ENCODE assay signal across 13 cellular contexts in genomic region chrX:119636419-119636818, GRCh38. TPM values are rescaled to one million over a fixed set of nuclear protein-coding genes. Genes with fewer than 3 reads are reported as not detected.
DNase-seq lines count a peak whose midpoint lies in the region; ATAC-seq, FAIRE-seq and TF ChIP-seq lines count a peak whose summit lies in the region.
"Had no signal": no experiment of that assay in that cellular context is flagged by ENCODE, and none has a peak within 500 bp of the region (broad histone marks: within the 10 kb centered on the region; RNA-seq: fewer than 3 reads in every experiment).

No MANE protein-coding gene starts in this region.

- H3K27me3 ChIP-seq in esophagus squamous epithelium: no peaks in the 10 kb centered on the region

- intact Hi-C loops in esophagus squamous epithelium (cut with DNase I): no loop called here

- TF ChIP-seq POLR2A in esophagus squamous epithelium (IDR thresholded peaks at IDR 0.05): no peak

- no peaks in the 10 kb centered on the region for H3K9me3 ChIP-seq in esophagus squamous epithelium
- H3K9me3 ChIP-seq: Caco-2 had no signal

- no peak for DNase-seq in GM18507 (ENCODE audit: extremely low spot score, insufficient read length, low read depth)
- no peak for DNase-seq in esophagus squamous epithelium (lab: John Stamatoyannopoulos, UW)
- DNase-seq in mucosa of gallbladder (ENCODE audit: low spot score): no peak
- DNase-seq: activated T-cell treated with anti-CD3 and anti-CD28 coated beads, Interleukin-2, amount 50 U/mL, for 4 hours; Caco-2; erythroblast; NCI-H1694 treated with DMSO at 0.1 percent for 48 hours; retina; T-helper 9 cell had no signal

- H3K36me3 ChIP-seq in esophagus squamous epithelium: peaks cover 0 to 17% (median 0%) of the 10 kb centered on the region in 3 donors

- no peaks in the 10 kb centered on the region for H3K4me1 ChIP-seq in esophagus squamous epithelium
- H3K4me1 ChIP-seq: Caco-2 had no signal

- 75 to 76% methylated on average over 7 to 8 of the region's 8 CpGs for WGBS in esophagus squamous epithelium, 2 donors

- H3K27ac ChIP-seq in esophagus squamous epithelium: no peak overlapping the region

- peak; percentile 44 for ATAC-seq in GM19397 (IDR thresholded peaks at IDR 0.05; ENCODE audit: unreplicated experiment)
- ATAC-seq in HG03060 (IDR thresholded peaks at IDR 0.05; ENCODE audit: low read depth, unreplicated experiment): peak; percentile 32
- peak; percentile 25 for ATAC-seq in esophagus mucosa
- no peak for ATAC-seq in HG02840 (IDR thresholded peaks at IDR 0.05; ENCODE audit: low FRiP score, unreplicated experiment)

- H3K4me3 ChIP-seq in esophagus squamous epithelium: no peak overlapping the region

- no peak for TF ChIP-seq CTCF in esophagus squamous epithelium (IDR thresholded peaks at IDR 0.05)

- FAIRE-seq in GM18507 (lab: Jason Lieb, UNC): peak; percentile 74

RNA-seq across cellular contexts. Expression of gene NKRF, which starts 30.2 kb away (rescaled TPM):
- 7.5 TPM for total RNA-seq in esophagus mucosa
- 1 to 10 TPM; 5.5 to 9.0 (median 7.9) TPM for total RNA-seq in esophagus squamous epithelium
- 8.3 TPM for total RNA-seq in mucosa of gallbladder

RNA-seq across cellular contexts. Expression of gene SEPTIN6, which starts 56.5 kb away (rescaled TPM):
- 5.1 TPM for total RNA-seq in esophagus mucosa
- total RNA-seq in esophagus squamous epithelium: 10 to 100 TPM in 2 of 4 donors, 1 to 10 TPM in 2; 3.4 to 13.4 (median 8.2) TPM
- total RNA-seq in mucosa of gallbladder: 36.3 TPM
